ENCODE assay signal across 12 cellular contexts in genomic region chr15:76012021-76012551, GRCh38. TPM values are rescaled to one million over a fixed set of nuclear protein-coding genes. Genes with fewer than 3 reads are reported as not detected.
DNase-seq lines count a peak whose midpoint lies in the region; ATAC-seq, FAIRE-seq and TF ChIP-seq lines count a peak whose summit lies in the region.
"Had no signal": no experiment of that assay in that cellular context is flagged by ENCODE, and none has a peak within 500 bp of the region (broad histone marks: within the 10 kb centered on the region; RNA-seq: fewer than 3 reads in every experiment).

Gene NRG4 (minus strand): TSS chr15:76012424. CDS start chr15:76011230, 1,194 bp downstream.

- no peak for TF ChIP-seq CTCF in HL-60 (IDR thresholded peaks at IDR 0.05; ENCODE audit: insufficient read depth, low read length)
- no peak for TF ChIP-seq CTCF in WTC11 (IDR thresholded peaks at IDR 0.05)
- no peak for TF ChIP-seq CTCF in HepG2 (CRISPR knock-in tag; IDR thresholded peaks at IDR 0.05)
- no peak for TF ChIP-seq CTCF in esophagus muscularis mucosa (IDR thresholded peaks at IDR 0.05)
- no peak for TF ChIP-seq CTCF in heart right ventricle (IDR thresholded peaks at IDR 0.05)

- H3K27me3 Mint-ChIP-seq in WTC11 (ENCODE audit: low read depth) = peaks cover 7% of the 10 kb centered on the region

- no TSS peak for BruUV-seq in HepG2 (replicated peaks; lab: Mats Ljungman, UMichigan)

- POLR2A ChIA-PET in WTC11 (lab: Charles Lee) (no interaction called here), HepG2 (lab: Yijun Ruan, JAX) (no interaction called here)

- H3K27ac Mint-ChIP-seq in WTC11 = peak within 1 kb of the TSS; percentile 70

- TF ChIP-seq EP300 in HepG2 (IDR thresholded peaks at IDR 0.05; ENCODE audit: low read depth in 2 of 2, low read length in 2 of 2) (no peak), HepG2 (CRISPR knock-in tag; IDR thresholded peaks at IDR 0.05; ENCODE audit: borderline replicate concordance) (no peak), esophagus muscularis mucosa (IDR thresholded peaks at IDR 0.05) (no peak)

- peaks cover 33% of the 10 kb centered on the region for H3K9me3 Mint-ChIP-seq in WTC11

- WGBS in HepG2 (ENCODE audit: low lambda C conversion rate) = 4% methylated on average over 9 of the region's 9 CpGs
- 9% methylated on average over 9 of the region's 9 CpGs for WGBS in esophagus muscularis mucosa
- 33 to 37% methylated on average over 9 of the region's 9 CpGs for WGBS in heart right ventricle, 2 donors

- H3K27me3 ChIP-seq in HL-60 (ENCODE audit: insufficient read depth, poor library complexity, severe bottlenecking) (no peaks in the 10 kb centered on the region), HepG2 (ENCODE audit: control insufficient read depth in 1 of 2, insufficient read depth in 2 of 2, low read length in 2 of 2) (no peaks in the 10 kb centered on the region), esophagus muscularis mucosa (no peaks in the 10 kb centered on the region), heart right ventricle (peaks cover 0 to 26% (median 10%) of the 10 kb centered on the region in 7 donors)
- H3K27me3 ChIP-seq: upper lobe of left lung had no signal

- H3K36me3 Mint-ChIP-seq in WTC11 = no peaks in the 10 kb centered on the region

- ATAC-seq in WTC11 (no peak), HepG2 (no peak), GM21717 (IDR thresholded peaks at IDR 0.05; ENCODE audit: unreplicated experiment) (no peak), heart right ventricle (no peak)

- intact Hi-C loops in HepG2 (cut with micrococcal nuclease; ENCODE audit: unreplicated experiment) (no loop called here), esophagus muscularis mucosa (cut with DNase I) (no loop called here), heart right ventricle (cut with DNase I) (no loop called here)

- in situ Hi-C loops in HepG2 (cut with HindIII; ENCODE audit: extremely low pct_ligation_motif_present, low pct_unique_long_range_greater_than_20kb) = no loop called here

- H3K79me2 ChIP-seq in HepG2 (ENCODE audit: insufficient read depth, low read length) = no peaks in the 10 kb centered on the region

- H3K4me1 ChIP-seq in HepG2 (ENCODE audit: insufficient read depth, low read length) (no peaks in the 10 kb centered on the region; the same call in 1 of the 2 replicates), esophagus muscularis mucosa (peaks cover 0 to 8% (median 2%) of the 10 kb centered on the region in 4 donors), heart right ventricle (peaks cover 0 to 4% (median 0%) of the 10 kb centered on the region in 9 donors)

- CTCF ChIA-PET in WTC11 (lab: Charles Lee) (interaction anchor here (0.9 to 1.3 kb wide), 4 partner anchors 48 to 136 kb away, joined by 3 to 5 read pairs (median 4); partner anchors contain the start of gene TMEM266), HepG2 (lab: Yijun Ruan, JAX; ENCODE audit: low intra/inter-chr PET ratio, low total read pairs) (no interaction called here)

- H3K4me1 Mint-ChIP-seq in WTC11 = peaks cover 6% of the 10 kb centered on the region

- no peak for FAIRE-seq in HepG2 (lab: Jason Lieb, UNC)
- FAIRE-seq in frontal cortex (lab: Jason Lieb, UNC) = no peak

- peak within 1 kb of the TSS; percentile 4; the same call in 1 of the 2 replicates for H3K4me3 ChIP-seq in HL-60 (replicated peaks; ENCODE audit: insufficient read depth, low read length)
- no peak within 1 kb of the TSS for H3K4me3 ChIP-seq in HepG2 (replicated peaks in 1 of 3; ENCODE audit: insufficient read depth in 1 of 3, low read depth in 2 of 3, low read length in 3 of 3)
- H3K4me3 ChIP-seq in esophagus muscularis mucosa = no peak within 1 kb of the TSS
- H3K4me3 ChIP-seq in heart right ventricle = no peak within 1 kb of the TSS

- no peak within 1 kb of the TSS for H3K9ac ChIP-seq in HepG2 (ENCODE audit: insufficient read depth, low read depth, low read length)

- no peak within 1 kb of the TSS for H3K4me3 Mint-ChIP-seq in WTC11

- DNase-seq in AG08395 (ENCODE audit: low spot score) (peak; percentile 1), HL-60 (ENCODE audit: low read depth in 1 of 2, low spot score in 1 of 2) (no peak), WTC11 (ENCODE audit: low spot score) (no peak), HepG2 (ENCODE audit: low spot score) (no peak), esophagus muscularis mucosa (ENCODE audit: extremely low spot score) (no peak), frontal cortex (ENCODE audit: low spot score in 2 of 2) (no peak), heart right ventricle (no peak)
- DNase-seq: H7, NCI-H1930, upper lobe of left lung had no signal

- TF ChIP-seq POLR2A in HepG2 (IDR thresholded peaks at IDR 0.05; ENCODE audit: insufficient read depth in 1 of 2, low read depth in 2 of 2, low read length in 2 of 2) = no peak
- no peak for TF ChIP-seq POLR2A in esophagus muscularis mucosa (IDR thresholded peaks at IDR 0.05; ENCODE audit: low read depth)

- H3K9me3 ChIP-seq in HepG2 (ENCODE audit: low read length) = no peaks in the 10 kb centered on the region
- no peaks in the 10 kb centered on the region for H3K9me3 ChIP-seq in esophagus muscularis mucosa
- H3K9me3 ChIP-seq in heart right ventricle = peaks cover 0 to 22% (median 0%) of the 10 kb centered on the region in 11 donors
- H3K9me3 ChIP-seq: upper lobe of left lung had no signal

- H3K36me3 ChIP-seq in HepG2 (replicated peaks in 1 of 2; ENCODE audit: control insufficient read depth in 1 of 2, insufficient read depth in 2 of 2, low read length in 2 of 2) (no peaks in the 10 kb centered on the region), esophagus muscularis mucosa (no peaks in the 10 kb centered on the region), heart right ventricle (no peaks in the 10 kb centered on the region)
- H3K36me3 ChIP-seq: upper lobe of left lung had no signal

- peak within 1 kb of the TSS; percentile 47 for H3K27ac ChIP-seq in HL-60 (replicated peaks)
- no peak within 1 kb of the TSS for H3K27ac ChIP-seq in HepG2 (ENCODE audit: extremely low read length, insufficient read depth, low read length)
- no peak within 1 kb of the TSS for H3K27ac ChIP-seq in esophagus muscularis mucosa (replicated peaks in 1 of 4)
- H3K27ac ChIP-seq in heart right ventricle = no peak within 1 kb of the TSS
- H3K27ac ChIP-seq: upper lobe of left lung had no signal

- no peaks in the 10 kb centered on the region for H4K20me1 ChIP-seq in HepG2 (ENCODE audit: insufficient read depth, low read length)

- TF ChIP-seq RAD21 in HepG2 (CRISPR knock-in tag; IDR thresholded peaks at IDR 0.05) = no peak

- peak within 1 kb of the TSS; percentile 10; the same call in 1 of the 2 replicates for H3K4me2 ChIP-seq in HepG2 (ENCODE audit: low read depth, low read length)

- H2AFZ ChIP-seq in HepG2 (ENCODE audit: low read length) = no peak within 1 kb of the TSS

TF ChIP-seq in WTC11, 78 proteins besides CTCF, POLR2A, EP300 and RAD21:
- TF ChIP-seq CREM (CRISPR knock-in tag; IDR thresholded peaks at IDR 0.05) = no peak

TF ChIP-seq in HepG2, 621 proteins besides CTCF, POLR2A, EP300 and RAD21:
- no peak for TF ChIP-seq ZMAT3 (CRISPR knock-in tag; conservative IDR thresholded peaks at IDR 0.05)
- no peak for TF ChIP-seq AHR (CRISPR knock-in tag; IDR thresholded peaks at IDR 0.05)
- no peak for TF ChIP-seq KDM3A (CRISPR knock-in tag; IDR thresholded peaks at IDR 0.05; ENCODE audit: low read depth)
- TF ChIP-seq SETDB1 (CRISPR knock-in tag; IDR thresholded peaks at IDR 0.05; ENCODE audit: borderline replicate concordance) = no peak
- no peak for TF ChIP-seq ZNF720 (CRISPR knock-in tag; IDR thresholded peaks at IDR 0.05)
- TF ChIP-seq FOXM1 (CRISPR knock-in tag; IDR thresholded peaks at IDR 0.05) = no peak
- no peak for TF ChIP-seq MBD4 (IDR thresholded peaks at IDR 0.05; ENCODE audit: borderline replicate concordance, low read length)
- TF ChIP-seq ZNF546 (CRISPR knock-in tag; conservative IDR thresholded peaks at IDR 0.05) = no peak
TF ChIP-seq in HepG2: peak in this region for 0.

RNA-seq across cellular contexts. Expression of gene NRG4, which starts in this region (rescaled TPM):
- total RNA-seq in WTC11 (2021) (0.18 to 0.55 TPM in 2 of 3 replicates, not detected in the other), HepG2 (2016; rRNA removed; fragmentation: Illumina TruSeq; extraction: Trizol) (not detected in 2 replicates), esophagus muscularis mucosa (not detected), frontal cortex (not detected), heart right ventricle (under 1 TPM in 1 of 10 donors, not detected in 9; 0.19 TPM)
- total RNA-seq in HepG2 (2016; cell fraction: cytosol; rRNA removed; fragmentation: Illumina TruSeq; extraction: Trizol; ENCODE audit: low read depth) = not detected in 2 replicates
- not detected in 2 replicates for total RNA-seq in HepG2 (2016; cell fraction: insoluble cytoplasmic fraction; rRNA removed; fragmentation: Illumina TruSeq; extraction: Trizol)
- not detected in 2 replicates for total RNA-seq in HepG2 (2016; cell fraction: membrane; rRNA removed; fragmentation: Illumina TruSeq; extraction: Trizol)
- total RNA-seq in HepG2 (2016; cell fraction: nucleus; rRNA removed; fragmentation: Illumina TruSeq; extraction: Trizol) = not detected in 2 replicates
- polyA plus RNA-seq in HepG2 (2011; rRNA removed) (0.01 TPM in 1 of 2 replicates, not detected in the other), heart right ventricle (not detected)
- polyA plus RNA-seq in HepG2 (2011; cell fraction: cytosol; rRNA removed) = not detected in 2 replicates
- not detected in 2 replicates for polyA plus RNA-seq in HepG2 (2011; cell fraction: nucleus; rRNA removed)
- 0.43 and 0.79 TPM in 2 replicates for polyA plus RNA-seq in HepG2 (2012)
- polyA plus RNA-seq in HepG2 (2016; cell fraction: cytosol; fragmentation: Illumina TruSeq; extraction: Trizol; ENCODE audit: low read depth) = not detected in 2 replicates
- polyA plus RNA-seq in HepG2 (2016; cell fraction: insoluble cytoplasmic fraction; fragmentation: Illumina TruSeq; extraction: Trizol; ENCODE audit: low read depth) = not detected in 2 replicates
- polyA plus RNA-seq in HepG2 (2016; cell fraction: membrane; fragmentation: Illumina TruSeq; extraction: Trizol; ENCODE audit: low read depth) = not detected in 2 replicates
- not detected in 2 replicates for polyA plus RNA-seq in HepG2 (2016; cell fraction: nucleus; fragmentation: Illumina TruSeq; extraction: Trizol; ENCODE audit: insufficient read depth, low read depth)
- 17.9 TPM in 1 of 2 replicates, not detected in the other for polyA minus RNA-seq in HepG2 (2011; rRNA and poly(A)+ RNA removed; ENCODE audit: low replicate concordance)
- polyA minus RNA-seq in HepG2 (2011; cell fraction: cytosol; rRNA and poly(A)+ RNA removed) = not detected in 2 replicates
- not detected in 2 replicates for polyA minus RNA-seq in HepG2 (2011; cell fraction: nucleus; rRNA and poly(A)+ RNA removed)
- total RNA-seq: pulmonary artery endothelial cell had no signal
